ENCODE assay signal across 25 cellular contexts in genomic region chr2:30683240-30683956, GRCh38.
DNase-seq lines count a peak whose midpoint lies in the region; ATAC-seq, FAIRE-seq and TF ChIP-seq lines count a peak whose summit lies in the region.
"Had no signal": no experiment of that assay in that cellular context is flagged by ENCODE, and none has a peak within 500 bp of the region (broad histone marks: within the 10 kb centered on the region; RNA-seq: fewer than 3 reads in every experiment).

No MANE protein-coding gene starts in this region.

- H3K9me3 Mint-ChIP-seq in activated CD8-positive, alpha-beta T cell treated with anti-CD3 and anti-CD28 coated beads, Interleukin-2, amount 10 ng/mL, durations not matched to agents 7 days and 5 days (ENCODE audit: insufficient read depth): no peaks in the 10 kb centered on the region
- H3K9me3 Mint-ChIP-seq in activated CD8-positive, alpha-beta T cell treated with anti-CD3 and anti-CD28 coated beads for 36 hours: no peaks in the 10 kb centered on the region
- no peaks in the 10 kb centered on the region for H3K9me3 Mint-ChIP-seq in stimulated activated naive B cell treated with anti-CD40 and anti-IgM and Interleukin-4, amounts not matched to agents 10 μg/mL and 1 μg/mL and 100 μg/mL, for 72 hours
- no peaks in the 10 kb centered on the region for H3K9me3 Mint-ChIP-seq in stimulated activated naive CD8-positive, alpha-beta T cell treated with anti-CD3 and anti-CD28 coated beads, Interleukin-15, amount 100 ng/mL, for 72 hours
- no peaks in the 10 kb centered on the region for H3K9me3 Mint-ChIP-seq in CD8-positive, alpha-beta memory T cell
- H3K9me3 Mint-ChIP-seq: activated naive CD4-positive, alpha-beta T cell treated with anti-CD3 and anti-CD28 coated beads, Interleukin-2, amount 50 U/mL, for 24 hours; CD8-positive, alpha-beta T cell; dendritic cell treated with granulocyte-macrophage colony-stimulating factor and Interleukin-4, amounts not matched to agents 40 ng/mL and 50 ng/mL, for 4 days; immature natural killer cell; natural killer cell treated with Interleukin-12 subunit alpha and Interleukin-12 subunit beta and Interleukin-15 and Interleukin-18, amount 100 ng/mL, for 72 hours had no signal

- H3K27ac ChIP-seq in Karpas-422 (ENCODE audit: low read length) (no peak overlapping the region), GM12878 (ENCODE audit: control insufficient read depth, insufficient read depth) (no peak overlapping the region)
- H3K27ac ChIP-seq in CD8-positive, alpha-beta memory T cell (ENCODE audit: low read depth, low read length): no peak overlapping the region
- H3K27ac ChIP-seq: body of pancreas, psoas muscle, upper lobe of right lung had no signal

- H3K79me2 ChIP-seq in Karpas-422 (ENCODE audit: low read length): no peaks in the 10 kb centered on the region
- no peaks in the 10 kb centered on the region for H3K79me2 ChIP-seq in GM12878 (ENCODE audit: control insufficient read depth, insufficient read depth, low read length)

- RAD21 ChIA-PET in GM12878 (lab: Charles Lee; ENCODE audit: unreplicated experiment): interaction anchor here (1.1 to 1.3 kb wide), 2 partner anchors 28 to 475 kb away, joined by 3 to 4 read pairs; no protein-coding TSS in a partner anchor

- no peak overlapping the region for H3K27ac Mint-ChIP-seq in activated CD8-positive, alpha-beta T cell treated with anti-CD3 and anti-CD28 coated beads, Interleukin-2, amount 10 ng/mL, durations not matched to agents 7 days and 5 days
- no peak overlapping the region for H3K27ac Mint-ChIP-seq in activated CD8-positive, alpha-beta T cell treated with anti-CD3 and anti-CD28 coated beads for 36 hours
- peak overlapping the region; percentile 88 for H3K27ac Mint-ChIP-seq in stimulated activated naive B cell treated with anti-CD40 and anti-IgM and Interleukin-4, amounts not matched to agents 10 μg/mL and 1 μg/mL and 100 μg/mL, for 72 hours
- no peak overlapping the region for H3K27ac Mint-ChIP-seq in stimulated activated naive CD8-positive, alpha-beta T cell treated with anti-CD3 and anti-CD28 coated beads, Interleukin-15, amount 100 ng/mL, for 72 hours
- no peak overlapping the region for H3K27ac Mint-ChIP-seq in CD8-positive, alpha-beta memory T cell
- H3K27ac Mint-ChIP-seq: activated naive CD4-positive, alpha-beta T cell treated with anti-CD3 and anti-CD28 coated beads, Interleukin-2, amount 50 U/mL, for 24 hours; CD8-positive, alpha-beta T cell; dendritic cell treated with granulocyte-macrophage colony-stimulating factor and Interleukin-4, amounts not matched to agents 40 ng/mL and 50 ng/mL, for 4 days; immature natural killer cell; natural killer cell treated with Interleukin-12 subunit alpha and Interleukin-12 subunit beta and Interleukin-15 and Interleukin-18, amount 100 ng/mL, for 72 hours; T-helper 17 cell had no signal

- no TSS peak for BruUV-seq in GM12878 (replicated peaks; lab: Mats Ljungman, UMichigan)

- no peak for FAIRE-seq in GM12878 (lab: Jason Lieb, UNC)

- POLR2A ChIA-PET in activated CD8-positive, alpha-beta T cell treated with anti-CD3 and anti-CD28 coated beads, Interleukin-2, amount 10 ng/mL, durations not matched to agents 7 days and 5 days (lab: Charles Lee): no interaction called here
- POLR2A ChIA-PET in activated CD8-positive, alpha-beta T cell treated with anti-CD3 and anti-CD28 coated beads for 36 hours (lab: Charles Lee): no interaction called here
- POLR2A ChIA-PET in GM12878 (lab: Charles Lee): interaction anchor here (0.5 kb wide), 1 partner anchor 302 kb away, joined by 5 read pairs; no protein-coding TSS in a partner anchor
- POLR2A ChIA-PET in CD8-positive, alpha-beta memory T cell (lab: Charles Lee): no interaction called here

- H3K36me3 Mint-ChIP-seq in activated CD8-positive, alpha-beta T cell treated with anti-CD3 and anti-CD28 coated beads, Interleukin-2, amount 10 ng/mL, durations not matched to agents 7 days and 5 days (ENCODE audit: low read depth): no peaks in the 10 kb centered on the region
- no peaks in the 10 kb centered on the region for H3K36me3 Mint-ChIP-seq in activated CD8-positive, alpha-beta T cell treated with anti-CD3 and anti-CD28 coated beads for 36 hours (ENCODE audit: low read depth)
- no peaks in the 10 kb centered on the region for H3K36me3 Mint-ChIP-seq in stimulated activated naive B cell treated with anti-CD40 and anti-IgM and Interleukin-4, amounts not matched to agents 10 μg/mL and 1 μg/mL and 100 μg/mL, for 72 hours
- no peaks in the 10 kb centered on the region for H3K36me3 Mint-ChIP-seq in CD8-positive, alpha-beta memory T cell
- H3K36me3 Mint-ChIP-seq: activated naive CD4-positive, alpha-beta T cell treated with anti-CD3 and anti-CD28 coated beads, Interleukin-2, amount 50 U/mL, for 24 hours; CD8-positive, alpha-beta T cell; immature natural killer cell; natural killer cell treated with Interleukin-12 subunit alpha and Interleukin-12 subunit beta and Interleukin-15 and Interleukin-18, amount 100 ng/mL, for 72 hours had no signal

- H3K9me2 ChIP-seq in Karpas-422 (replicated peaks; ENCODE audit: insufficient read depth, low read length): no peaks in the 10 kb centered on the region

- DNase-seq in activated CD8-positive, alpha-beta T cell treated with anti-CD3 and anti-CD28 coated beads, Interleukin-2, amount 10 ng/mL, durations not matched to agents 7 days and 5 days: peak; percentile 15
- no peak for DNase-seq in activated CD8-positive, alpha-beta T cell treated with anti-CD3 and anti-CD28 coated beads for 36 hours
- DNase-seq in Karpas-422 (peak; percentile 76), GM12878 (ENCODE audit: low read depth, low spot score) (no peak)
- DNase-seq in stimulated activated naive B cell treated with anti-CD40 and anti-IgM and Interleukin-4, amounts not matched to agents 10 μg/mL and 1 μg/mL and 100 μg/mL, for 72 hours: peak; percentile 27
- DNase-seq in stimulated activated naive CD8-positive, alpha-beta T cell treated with anti-CD3 and anti-CD28 coated beads, Interleukin-15, amount 100 ng/mL, for 72 hours: no peak
- DNase-seq in CD8-positive, alpha-beta memory T cell: no peak
- DNase-seq: ACHN; activated CD4-positive, CD25-positive, alpha-beta regulatory T cell treated with anti-CD3 and anti-CD28 coated beads, Interleukin-2, amount 50 U/mL, for 72 hours; body of pancreas; erythroblast; HCEC 1CT; immature natural killer cell; NCI-H1105 treated with DMSO at 0.1 percent for 48 hours; NCI-H774; psoas muscle; stimulated activated CD4-positive, alpha-beta T cell treated with anti-CD3 and anti-CD28 coated beads, Interleukin-12 subunit alpha, Interleukin-12 subunit beta, amount 100 ng/mL, for 4 hours; stimulated activated naive CD4-positive, alpha-beta T cell; T-helper 17 cell; upper lobe of right lung had no signal

- H3K4me3 ChIP-seq in Karpas-422 (ENCODE audit: low read length): no peak overlapping the region
- H3K4me3 ChIP-seq in GM12878: no peak overlapping the region
- no peak overlapping the region for H3K4me3 ChIP-seq in CD8-positive, alpha-beta memory T cell (ENCODE audit: low read length)
- H3K4me3 ChIP-seq: body of pancreas, psoas muscle, upper lobe of right lung had no signal

- H2AFZ ChIP-seq in Karpas-422 (ENCODE audit: low read length) (0 out of 2 replicates have a peak overlapping the region, but pooled peaks have one; percentile 66), GM12878 (ENCODE audit: control insufficient read depth, low read depth, low read length) (peak overlapping the region; percentile 37; the same call in 1 of the 2 replicates)

- no peak for TF ChIP-seq CTCF in activated CD8-positive, alpha-beta T cell treated with anti-CD3 and anti-CD28 coated beads for 36 hours (IDR thresholded peaks at IDR 0.05)
- TF ChIP-seq CTCF in GM12878 (IDR thresholded peaks at IDR 0.05 in 2 of 3, conservative IDR thresholded peaks at IDR 0.05 in 1 of 3; ENCODE audit: control insufficient read depth in 2 of 3, extremely low read depth in 1 of 3, insufficient read depth in 1 of 3, low read depth in 3 of 3, low read length in 3 of 3): no peak

- no peaks in the 10 kb centered on the region for H3K4me1 Mint-ChIP-seq in activated CD8-positive, alpha-beta T cell treated with anti-CD3 and anti-CD28 coated beads, Interleukin-2, amount 10 ng/mL, durations not matched to agents 7 days and 5 days (ENCODE audit: low read depth)
- no peaks in the 10 kb centered on the region for H3K4me1 Mint-ChIP-seq in activated CD8-positive, alpha-beta T cell treated with anti-CD3 and anti-CD28 coated beads for 36 hours (ENCODE audit: low read depth)
- H3K4me1 Mint-ChIP-seq in stimulated activated naive B cell treated with anti-CD40 and anti-IgM and Interleukin-4, amounts not matched to agents 10 μg/mL and 1 μg/mL and 100 μg/mL, for 72 hours: peaks cover 8 to 11% of the 10 kb centered on the region in 2 donors
- no peaks in the 10 kb centered on the region for H3K4me1 Mint-ChIP-seq in stimulated activated naive CD8-positive, alpha-beta T cell treated with anti-CD3 and anti-CD28 coated beads, Interleukin-15, amount 100 ng/mL, for 72 hours
- H3K4me1 Mint-ChIP-seq in CD8-positive, alpha-beta memory T cell: no peaks in the 10 kb centered on the region
- H3K4me1 Mint-ChIP-seq: activated naive CD4-positive, alpha-beta T cell treated with anti-CD3 and anti-CD28 coated beads, Interleukin-2, amount 50 U/mL, for 24 hours; immature natural killer cell had no signal

- H3K9me3 ChIP-seq in Karpas-422 (ENCODE audit: low read length) (no peaks in the 10 kb centered on the region), GM12878 (replicated peaks; ENCODE audit: control insufficient read depth, insufficient read depth, low read length) (no peaks in the 10 kb centered on the region; the same call in 2 of the 3 replicates)
- H3K9me3 ChIP-seq in CD8-positive, alpha-beta memory T cell (ENCODE audit: low read length): no peaks in the 10 kb centered on the region
- H3K9me3 ChIP-seq: body of pancreas, psoas muscle, upper lobe of right lung had no signal

- H3K27me3 ChIP-seq in Karpas-422 (ENCODE audit: low read length): no peaks in the 10 kb centered on the region
- no peaks in the 10 kb centered on the region for H3K27me3 ChIP-seq in GM12878 (replicated peaks in 1 of 2; ENCODE audit: control insufficient read depth in 2 of 2, insufficient read depth in 2 of 2, low read length in 1 of 2)
- no peaks in the 10 kb centered on the region for H3K27me3 ChIP-seq in CD8-positive, alpha-beta memory T cell (ENCODE audit: insufficient read depth, low read length, poor library complexity, severe bottlenecking)
- H3K27me3 ChIP-seq: body of pancreas, upper lobe of right lung had no signal

- H3K4me2 ChIP-seq in Karpas-422 (ENCODE audit: low read depth, low read length, poor library complexity, severe bottlenecking): no peak overlapping the region
- no peak overlapping the region for H3K4me2 ChIP-seq in GM12878 (ENCODE audit: control insufficient read depth, insufficient read depth)

- H3K27me3 Mint-ChIP-seq in activated CD8-positive, alpha-beta T cell treated with anti-CD3 and anti-CD28 coated beads, Interleukin-2, amount 10 ng/mL, durations not matched to agents 7 days and 5 days (ENCODE audit: low read depth): no peaks in the 10 kb centered on the region
- H3K27me3 Mint-ChIP-seq in activated CD8-positive, alpha-beta T cell treated with anti-CD3 and anti-CD28 coated beads for 36 hours: no peaks in the 10 kb centered on the region
- H3K27me3 Mint-ChIP-seq in stimulated activated naive B cell treated with anti-CD40 and anti-IgM and Interleukin-4, amounts not matched to agents 10 μg/mL and 1 μg/mL and 100 μg/mL, for 72 hours: no peaks in the 10 kb centered on the region
- H3K27me3 Mint-ChIP-seq in stimulated activated naive CD8-positive, alpha-beta T cell treated with anti-CD3 and anti-CD28 coated beads, Interleukin-15, amount 100 ng/mL, for 72 hours: no peaks in the 10 kb centered on the region
- peaks cover 5 to 6% of the 10 kb centered on the region in 2 donors for H3K27me3 Mint-ChIP-seq in CD8-positive, alpha-beta memory T cell
- H3K27me3 Mint-ChIP-seq: activated naive CD4-positive, alpha-beta T cell treated with anti-CD3 and anti-CD28 coated beads, Interleukin-2, amount 50 U/mL, for 24 hours; dendritic cell treated with granulocyte-macrophage colony-stimulating factor and Interleukin-4, amounts not matched to agents 40 ng/mL and 50 ng/mL, for 4 days had no signal

- SMC1A ChIA-PET in GM12878 (lab: Charles Lee; ENCODE audit: uncharacterized antibody, unreplicated experiment): interaction anchor here (0.7 to 1.4 kb wide), 5 partner anchors 10 to 440 kb away, joined by 3 to 6 read pairs (median 3); no protein-coding TSS in a partner anchor

- H3K4me1 ChIP-seq in Karpas-422 (ENCODE audit: low read length) (peaks cover 9% of the 10 kb centered on the region; the same call in 1 of the 2 replicates), GM12878 (ENCODE audit: control insufficient read depth, insufficient read depth, low read length) (no peaks in the 10 kb centered on the region)
- no peaks in the 10 kb centered on the region for H3K4me1 ChIP-seq in CD8-positive, alpha-beta memory T cell (ENCODE audit: insufficient read depth, low read length)
- H3K4me1 ChIP-seq: body of pancreas, upper lobe of right lung had no signal

- no peak for TF ChIP-seq EP300 in GM12878 (IDR thresholded peaks at IDR 0.05; ENCODE audit: borderline replicate concordance in 1 of 2, control insufficient read depth in 1 of 2, low read depth in 2 of 2, low read length in 2 of 2)

- in situ Hi-C loops in GM12878 (cut with MboI): no loop called here

- no peak for TF ChIP-seq RAD21 in GM12878 (IDR thresholded peaks at IDR 0.05; ENCODE audit: insufficient read depth, low read depth, low read length)

- intact Hi-C loops in activated CD8-positive, alpha-beta T cell treated with anti-CD3 and anti-CD28 coated beads for 36 hours (cut with micrococcal nuclease): no loop called here
- intact Hi-C loops in GM12878 (cut with micrococcal nuclease; ENCODE audit: unreplicated experiment): no loop called here

- no peak for ATAC-seq in activated CD8-positive, alpha-beta T cell treated with anti-CD3 and anti-CD28 coated beads, Interleukin-2, amount 10 ng/mL, durations not matched to agents 7 days and 5 days
- no peak for ATAC-seq in activated CD8-positive, alpha-beta T cell treated with anti-CD3 and anti-CD28 coated beads for 36 hours
- ATAC-seq in GM12878 (peak; percentile 75), GM19463 (IDR thresholded peaks at IDR 0.05; ENCODE audit: unreplicated experiment) (no peak)
- ATAC-seq in stimulated activated naive B cell treated with anti-CD40 and anti-IgM and Interleukin-4, amounts not matched to agents 10 μg/mL and 1 μg/mL and 100 μg/mL, for 72 hours (replicated peaks): peak; percentile 98
- no peak for ATAC-seq in stimulated activated naive CD8-positive, alpha-beta T cell treated with anti-CD3 and anti-CD28 coated beads, Interleukin-15, amount 100 ng/mL, for 72 hours
- ATAC-seq: body of pancreas; CD8-positive, alpha-beta T cell; natural killer cell treated with Interleukin-12 subunit alpha and Interleukin-12 subunit beta and Interleukin-15 and Interleukin-18, amount 100 ng/mL, for 72 hours; psoas muscle; T-helper 17 cell; upper lobe of right lung had no signal

- no peak overlapping the region for H3K4me3 Mint-ChIP-seq in activated CD8-positive, alpha-beta T cell treated with anti-CD3 and anti-CD28 coated beads, Interleukin-2, amount 10 ng/mL, durations not matched to agents 7 days and 5 days
- H3K4me3 Mint-ChIP-seq in activated CD8-positive, alpha-beta T cell treated with anti-CD3 and anti-CD28 coated beads for 36 hours: no peak overlapping the region
- H3K4me3 Mint-ChIP-seq in stimulated activated naive B cell treated with anti-CD40 and anti-IgM and Interleukin-4, amounts not matched to agents 10 μg/mL and 1 μg/mL and 100 μg/mL, for 72 hours: no peak overlapping the region
- H3K4me3 Mint-ChIP-seq in stimulated activated naive CD8-positive, alpha-beta T cell treated with anti-CD3 and anti-CD28 coated beads, Interleukin-15, amount 100 ng/mL, for 72 hours: no peak overlapping the region
- no peak overlapping the region for H3K4me3 Mint-ChIP-seq in CD8-positive, alpha-beta memory T cell
- H3K4me3 Mint-ChIP-seq: activated naive CD4-positive, alpha-beta T cell treated with anti-CD3 and anti-CD28 coated beads, Interleukin-2, amount 50 U/mL, for 24 hours; CD8-positive, alpha-beta T cell; dendritic cell treated with granulocyte-macrophage colony-stimulating factor and Interleukin-4, amounts not matched to agents 40 ng/mL and 50 ng/mL, for 4 days; immature natural killer cell; natural killer cell treated with Interleukin-12 subunit alpha and Interleukin-12 subunit beta and Interleukin-15 and Interleukin-18, amount 100 ng/mL, for 72 hours; T-helper 17 cell had no signal

- H3K9ac ChIP-seq in Karpas-422 (ENCODE audit: low read length): 0 out of 2 replicates have a peak overlapping the region, but pooled peaks have one; percentile 15
- H3K9ac ChIP-seq in GM12878 (ENCODE audit: control insufficient read depth, insufficient read depth, low read length): no peak overlapping the region

- H4K20me1 ChIP-seq in Karpas-422 (ENCODE audit: insufficient read depth, low read depth, low read length) (no peaks in the 10 kb centered on the region), GM12878 (ENCODE audit: control insufficient read depth, insufficient read depth) (no peaks in the 10 kb centered on the region)

- H3K36me3 ChIP-seq in Karpas-422 (ENCODE audit: insufficient read depth, low read length) (no peaks in the 10 kb centered on the region), GM12878 (ENCODE audit: control insufficient read depth in 2 of 2, insufficient read depth in 2 of 2, low read length in 1 of 2) (no peaks in the 10 kb centered on the region)
- H3K36me3 ChIP-seq in CD8-positive, alpha-beta memory T cell (ENCODE audit: insufficient read depth, low read length): no peaks in the 10 kb centered on the region
- H3K36me3 ChIP-seq: upper lobe of right lung had no signal

- CTCF ChIA-PET in activated CD8-positive, alpha-beta T cell treated with anti-CD3 and anti-CD28 coated beads, Interleukin-2, amount 10 ng/mL, durations not matched to agents 7 days and 5 days (lab: Charles Lee): no interaction called here
- CTCF ChIA-PET in activated CD8-positive, alpha-beta T cell treated with anti-CD3 and anti-CD28 coated beads for 36 hours (lab: Charles Lee): interaction anchor here (0.5 to 1.0 kb wide), 2 partner anchors 73 to 518 kb away, joined by 3 read pairs; no protein-coding TSS in a partner anchor
- CTCF ChIA-PET in GM12878 (lab: Yijun Ruan, JAX): interaction anchor here (0.9 to 1.3 kb wide), 3 partner anchors 23 to 518 kb away, joined by 3 read pairs; no protein-coding TSS in a partner anchor
- CTCF ChIA-PET in CD8-positive, alpha-beta memory T cell (lab: Charles Lee): no interaction called here

- 65% methylated on average over 8 of the region's 8 CpGs for WGBS in GM12878 (ENCODE audit: insufficient coverage, insufficient replicate concordance, low lambda C conversion rate, missing lambda C conversion rate)

- TF ChIP-seq POLR2A in GM12878 (IDR thresholded peaks at IDR 0.05; ENCODE audit: low read depth, low read length): 0 out of 2 replicates have a peak, but pooled peaks have one; percentile 34

Comparison
In these comparisons a context has a peak if more than half of its experiments do, and no peak if none do; other contexts are left out.
1. DNase-seq: peak in activated CD8-positive, alpha-beta T cell treated with anti-CD3 and anti-CD28 coated beads, Interleukin-2, amount 10 ng/mL, durations not matched to agents 7 days and 5 days (single experiment), Karpas-422 (single experiment) and stimulated activated naive B cell treated with anti-CD40 and anti-IgM and Interleukin-4, amounts not matched to agents 10 μg/mL and 1 μg/mL and 100 μg/mL, for 72 hours (single experiment); none in activated CD8-positive, alpha-beta T cell treated with anti-CD3 and anti-CD28 coated beads for 36 hours (single experiment), GM12878 (single experiment), stimulated activated naive CD8-positive, alpha-beta T cell treated with anti-CD3 and anti-CD28 coated beads, Interleukin-15, amount 100 ng/mL, for 72 hours (0 of 2) and CD8-positive, alpha-beta memory T cell (0 of 5).
2. CTCF ChIA-PET loops: an anchor here in activated CD8-positive, alpha-beta T cell treated with anti-CD3 and anti-CD28 coated beads for 36 hours (0.5 to 1.0 kb wide) and GM12878 (0.9 to 1.3 kb wide); none called in activated CD8-positive, alpha-beta T cell treated with anti-CD3 and anti-CD28 coated beads, Interleukin-2, amount 10 ng/mL, durations not matched to agents 7 days and 5 days and CD8-positive, alpha-beta memory T cell.
3. ATAC-seq: peak in GM12878 (single experiment) and stimulated activated naive B cell treated with anti-CD40 and anti-IgM and Interleukin-4, amounts not matched to agents 10 μg/mL and 1 μg/mL and 100 μg/mL, for 72 hours (2 of 2); none in activated CD8-positive, alpha-beta T cell treated with anti-CD3 and anti-CD28 coated beads, Interleukin-2, amount 10 ng/mL, durations not matched to agents 7 days and 5 days (single experiment), activated CD8-positive, alpha-beta T cell treated with anti-CD3 and anti-CD28 coated beads for 36 hours (single experiment), stimulated activated naive CD8-positive, alpha-beta T cell treated with anti-CD3 and anti-CD28 coated beads, Interleukin-15, amount 100 ng/mL, for 72 hours (single experiment) and GM19463 (single experiment).